In the genomic region with DNA sequence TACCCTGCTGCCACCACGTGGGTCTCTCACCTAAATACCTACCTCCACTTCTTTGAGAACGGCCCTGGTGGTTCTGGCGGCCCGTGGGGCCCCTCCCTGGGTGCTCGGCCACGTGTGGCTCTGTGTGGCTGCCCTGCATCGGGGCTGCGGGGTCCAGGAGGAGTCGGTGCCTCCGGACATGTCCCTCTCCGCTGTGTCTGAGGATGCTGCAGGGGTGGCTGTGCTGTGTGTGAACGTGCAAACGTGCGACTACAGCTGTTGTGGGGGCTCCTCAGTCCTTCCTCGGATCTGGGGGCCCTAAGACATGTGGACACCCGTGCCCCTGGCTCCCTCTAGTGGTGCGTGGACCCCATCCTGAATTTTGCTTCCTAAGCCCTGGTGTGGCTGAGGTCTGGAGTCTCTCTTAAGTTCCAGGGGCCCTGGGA, we compare ENCODE assay signal across 8 cellular contexts.
DNase-seq lines count a peak whose midpoint lies in the region; ATAC-seq, FAIRE-seq and TF ChIP-seq lines count a peak whose summit lies in the region.

No MANE protein-coding gene starts in this region.

- no peak overlapping the region for H2BK15ac ChIP-seq in H1 (ENCODE audit: low read length)

- H3K4me2 ChIP-seq in Karpas-422 (ENCODE audit: low read depth, low read length, poor library complexity, severe bottlenecking) (no peak overlapping the region), H1 (ENCODE audit: insufficient read depth in 1 of 2, low read depth in 2 of 2, low read length in 2 of 2) (no peak overlapping the region), neural progenitor cell (no peak overlapping the region)

- H3K9me3 ChIP-seq in Karpas-422 (ENCODE audit: low read length) (no peaks in the 10 kb centered on the region; the same call in 1 of the 2 replicates), H1 (ENCODE audit: insufficient read depth in 2 of 2, low read depth in 1 of 2, low read length in 1 of 2) (no peaks in the 10 kb centered on the region), neural progenitor cell (ENCODE audit: low read depth) (no peaks in the 10 kb centered on the region), suprapubic skin (no peaks in the 10 kb centered on the region)

- no peak overlapping the region for H2AK5ac ChIP-seq in H1 (ENCODE audit: low read depth, low read length)

- H3K9me3 Mint-ChIP-seq in neural progenitor cell: peaks cover 29% of the 10 kb centered on the region

- H2BK120ac ChIP-seq in H1 (replicated peaks; ENCODE audit: low read depth, low read length): no peak overlapping the region

- CTCF ChIA-PET in GM10248 (lab: Yijun Ruan, JAX) (no interaction called here), H1 (lab: Charles Lee; ENCODE audit: partially characterized antibody) (interaction anchor here (0.6 to 1.7 kb wide), 7 partner anchors 26 to 821 kb away, joined by 3 to 4 read pairs (median 3); no protein-coding TSS in a partner anchor)

- no peaks in the 10 kb centered on the region for H3K9me2 ChIP-seq in Karpas-422 (replicated peaks; ENCODE audit: insufficient read depth, low read length)

- H4K91ac ChIP-seq in H1 (replicated peaks; ENCODE audit: insufficient read length, low read length): no peak overlapping the region

- TF ChIP-seq RAD21 in H1 (IDR thresholded peaks at IDR 0.05 in 1 of 2, conservative IDR thresholded peaks at IDR 0.05 in 1 of 2; ENCODE audit: low read depth in 2 of 2, low read length in 2 of 2): peak; percentile 75 to 78

- 0 out of 2 replicates have a peak overlapping the region, but pooled peaks have one; percentile 11 for H2BK12ac ChIP-seq in H1 (ENCODE audit: low read depth, low read length)

- H2BK20ac ChIP-seq in H1 (ENCODE audit: low read length): no peak overlapping the region

- ATAC-seq in HG03095 (IDR thresholded peaks at IDR 0.05; ENCODE audit: unreplicated experiment) (no peak), HG03354 (IDR thresholded peaks at IDR 0.05; ENCODE audit: poor library complexity, severe bottlenecking, unreplicated experiment) (no peak)

- peaks cover 6% of the 10 kb centered on the region for H3K27me3 Mint-ChIP-seq in neural progenitor cell (ENCODE audit: insufficient read depth, low read depth)

- FAIRE-seq in H1 (lab: Jason Lieb, UNC): no peak

- H3K36me3 ChIP-seq in Karpas-422 (ENCODE audit: insufficient read depth, low read length) (no peaks in the 10 kb centered on the region), H1 (ENCODE audit: control insufficient read depth in 2 of 4, insufficient read depth in 4 of 4, low read length in 3 of 4) (no peaks in the 10 kb centered on the region), neural progenitor cell (no peaks in the 10 kb centered on the region), suprapubic skin (no peaks in the 10 kb centered on the region)

- no peaks in the 10 kb centered on the region for H3K79me1 ChIP-seq in H1 (ENCODE audit: low read depth, low read length)

- peak; percentile 41 for DNase-seq in GM10248 (ENCODE audit: extremely low spot score)
- DNase-seq in Karpas-422: peak; percentile 43
- DNase-seq in H1 (ENCODE audit: low read depth in 1 of 2, low spot score in 2 of 2): peak in 1 of 2 experiments; percentile 82
- DNase-seq in neural progenitor cell (ENCODE audit: low spot score): peak; percentile 52
- no peak for DNase-seq in HPDE6-E6E7 (ENCODE audit: extremely low spot score)
- no peak for DNase-seq in suprapubic skin (ENCODE audit: low spot score in 2 of 2)

- H3K14ac ChIP-seq in H1 (ENCODE audit: insufficient read length): no peak overlapping the region

- H3K36me3 Mint-ChIP-seq in neural progenitor cell: peaks cover 8% of the 10 kb centered on the region

- H3K4me1 Mint-ChIP-seq in neural progenitor cell: peaks cover 41% of the 10 kb centered on the region

- no peak overlapping the region for H2AFZ ChIP-seq in Karpas-422 (ENCODE audit: low read length)
- H2AFZ ChIP-seq in H1 (ENCODE audit: low read length): no peak overlapping the region
- H2AFZ ChIP-seq in neural progenitor cell (replicated peaks): no peak overlapping the region

- no peak overlapping the region for H2BK5ac ChIP-seq in H1 (ENCODE audit: low read depth, low read length)

- H3F3A ChIP-seq in neural progenitor cell (ENCODE audit: low read depth): peaks cover 15% of the 10 kb centered on the region

- H3K27me3 ChIP-seq in Karpas-422 (ENCODE audit: low read length) (no peaks in the 10 kb centered on the region), H1 (replicated peaks in 1 of 4; ENCODE audit: control insufficient read depth in 3 of 4, extremely low read depth in 1 of 4, insufficient read depth in 3 of 4, low read length in 3 of 4) (no peaks in the 10 kb centered on the region), neural progenitor cell (no peaks in the 10 kb centered on the region), suprapubic skin (no peaks in the 10 kb centered on the region)

- POLR2A ChIA-PET in GM10248 (lab: Yijun Ruan, JAX): no interaction called here
- POLR2A ChIA-PET in H1 (lab: Charles Lee; ENCODE audit: partially characterized antibody): no interaction called here

- H4K5ac ChIP-seq in H1 (ENCODE audit: insufficient read length, low read depth, low read length): no peak overlapping the region

- H3K9ac ChIP-seq in Karpas-422 (ENCODE audit: low read length): no peak overlapping the region
- no peak overlapping the region for H3K9ac ChIP-seq in H1 (replicated peaks in 1 of 4; ENCODE audit: extremely low read depth in 1 of 4, low read depth in 3 of 4, low read length in 3 of 4)
- no peak overlapping the region for H3K9ac ChIP-seq in neural progenitor cell

- no peak overlapping the region for H3K18ac ChIP-seq in H1 (ENCODE audit: extremely low read depth, low read length)

- no peak for TF ChIP-seq CTCF in GM10248 (IDR thresholded peaks at IDR 0.05; ENCODE audit: control extremely low read depth, extremely low read depth, low read depth, missing control alignments)
- peak; percentile 57 to 71 (median 66) for TF ChIP-seq CTCF in H1 (IDR thresholded peaks at IDR 0.05; ENCODE audit: control extremely low read depth in 1 of 3, insufficient read depth in 1 of 3, low read depth in 1 of 3, low read length in 3 of 3)
- peak; percentile 55 for TF ChIP-seq CTCF in neural progenitor cell (IDR thresholded peaks at IDR 0.05)
- no peak for TF ChIP-seq CTCF in suprapubic skin (IDR thresholded peaks at IDR 0.05)

- peak overlapping the region; percentile 42 for H3K27ac Mint-ChIP-seq in neural progenitor cell

- H3K4me3 Mint-ChIP-seq in neural progenitor cell: no peak overlapping the region

- no peak overlapping the region for H3K4me3 ChIP-seq in Karpas-422 (ENCODE audit: low read length)
- no peak overlapping the region for H3K4me3 ChIP-seq in H1 (ENCODE audit: extremely low read depth in 1 of 4, insufficient read depth in 2 of 4, low read depth in 3 of 4, low read length in 4 of 4)
- H3K4me3 ChIP-seq in neural progenitor cell: no peak overlapping the region
- H3K4me3 ChIP-seq in suprapubic skin: no peak overlapping the region

- no peak overlapping the region for H3K4ac ChIP-seq in H1 (replicated peaks; ENCODE audit: insufficient read length, low read depth, low read length)

- no peak overlapping the region for H3K56ac ChIP-seq in H1 (replicated peaks; ENCODE audit: insufficient read length, low read depth, low read length)

- 82% methylated on average over 13 of the region's 17 CpGs; no CpG with 5 or more reads in 1 of the 2 experiments for WGBS in H1 (ENCODE audit: extremely low coverage in 1 of 2, insufficient coverage in 1 of 2, insufficient read length in 1 of 2, insufficient replicate concordance in 2 of 2, low coverage in 1 of 2, low lambda C conversion rate in 2 of 2, missing lambda C conversion rate in 1 of 2), 2 experiments
- 80% methylated on average over 7 of the region's 17 CpGs for WGBS in suprapubic skin

- TF ChIP-seq POLR2A in H1 (IDR thresholded peaks at IDR 0.05; ENCODE audit: control extremely low read depth in 1 of 2, low read depth in 2 of 2, low read length in 2 of 2) (no peak), suprapubic skin (IDR thresholded peaks at IDR 0.05) (no peak)

- no peaks in the 10 kb centered on the region for H3K4me1 ChIP-seq in Karpas-422 (ENCODE audit: low read length)
- peaks cover 0 to 4% (median 0%) of the 10 kb centered on the region in 4 experiments; a peak in 2 of 7 replicates for H3K4me1 ChIP-seq in H1 (replicated peaks in 1 of 4; ENCODE audit: control insufficient read depth in 3 of 4, insufficient read depth in 4 of 4, low read length in 3 of 4)
- peaks cover 23% of the 10 kb centered on the region for H3K4me1 ChIP-seq in neural progenitor cell
- peaks cover 22% of the 10 kb centered on the region for H3K4me1 ChIP-seq in suprapubic skin

- no peak overlapping the region; the same call in 1 of the 2 replicates for H4K8ac ChIP-seq in H1 (ENCODE audit: extremely low read depth, insufficient read depth, low read length)

- H3K23me2 ChIP-seq in H1 (ENCODE audit: low read depth, low read length): no peaks in the 10 kb centered on the region

- no peak for TF ChIP-seq EP300 in H1 (IDR thresholded peaks at IDR 0.05; ENCODE audit: borderline replicate concordance in 1 of 2, low read depth in 2 of 2, low read length in 2 of 2)
- no peak for TF ChIP-seq EP300 in suprapubic skin (IDR thresholded peaks at IDR 0.05)

- no peak overlapping the region for H3K27ac ChIP-seq in Karpas-422 (ENCODE audit: low read length)
- no peak overlapping the region for H3K27ac ChIP-seq in H1 (ENCODE audit: low read depth, low read length)
- no peak overlapping the region for H3K27ac ChIP-seq in neural progenitor cell
- no peak overlapping the region for H3K27ac ChIP-seq in suprapubic skin

- H3K23ac ChIP-seq in H1 (ENCODE audit: insufficient read length): no peak overlapping the region

- H3K79me2 ChIP-seq in Karpas-422 (ENCODE audit: low read length) (no peaks in the 10 kb centered on the region), H1 (ENCODE audit: control insufficient read depth in 1 of 2, insufficient read depth in 2 of 2, low read length in 2 of 2) (no peaks in the 10 kb centered on the region; a peak in 1 of 4 replicates), neural progenitor cell (ENCODE audit: low read depth) (no peaks in the 10 kb centered on the region)

- no peaks in the 10 kb centered on the region for H4K20me1 ChIP-seq in Karpas-422 (ENCODE audit: insufficient read depth, low read depth, low read length)
- no peaks in the 10 kb centered on the region for H4K20me1 ChIP-seq in H1 (replicated peaks in 1 of 2; ENCODE audit: control insufficient read depth in 1 of 2, insufficient read depth in 2 of 2, low read length in 2 of 2)
- H4K20me1 ChIP-seq in neural progenitor cell (ENCODE audit: low read depth): no peaks in the 10 kb centered on the region

TF ChIP-seq in H1, 55 proteins besides CTCF, POLR2A, EP300 and RAD21 (continues in another document):
- TF ChIP-seq POU5F1 (IDR thresholded peaks at IDR 0.05; ENCODE audit: low read depth, low read length): no peak
- TF ChIP-seq KDM1A (IDR thresholded peaks at IDR 0.05; ENCODE audit: borderline replicate concordance, low read length): peak; percentile 9; the same call in 1 of the 2 replicates
- TF ChIP-seq SRF (IDR thresholded peaks at IDR 0.05; ENCODE audit: low read depth, low read length): no peak
- TF ChIP-seq EGR1 (IDR thresholded peaks at IDR 0.05; ENCODE audit: borderline replicate concordance, low read depth, low read length): 0 out of 2 replicates have a peak, but pooled peaks have one; percentile 44
- no peak for TF ChIP-seq TBP (IDR thresholded peaks at IDR 0.05; ENCODE audit: low read depth, low read length)
- no peak for TF ChIP-seq SUZ12 (IDR thresholded peaks at IDR 0.05; ENCODE audit: low read length)
- no peak for TF ChIP-seq GTF2F1 (IDR thresholded peaks at IDR 0.05; ENCODE audit: borderline replicate concordance, low read depth, low read length)

Comparison
In these comparisons a context has a peak if more than half of its experiments do, and no peak if none do; other contexts are left out.
1. DNase-seq: peak in GM10248 (single experiment), Karpas-422 (single experiment) and neural progenitor cell (single experiment); none in HPDE6-E6E7 (single experiment) and suprapubic skin (0 of 2).
2. CTCF ChIP-seq: peak in H1 (3 of 3) and neural progenitor cell (single experiment); none in GM10248 (single experiment) and suprapubic skin (0 of 2).